9 cellular contexts compared by ENCODE assay signal in genomic region chr17:51640108-51640622, GRCh38.
A peak's percentile ranks its signal among the peaks of the same experiment; 100 is the strongest.
DNase-seq lines count a peak whose midpoint lies in the region; ATAC-seq and TF ChIP-seq lines count a peak whose summit lies in the region.
"Had no signal": no experiment of that assay in that cellular context is flagged by ENCODE, and none has a peak within 500 bp of the region (broad histone marks: within the 10 kb centered on the region; RNA-seq: fewer than 3 reads in every experiment).

No MANE protein-coding gene starts in this region.

- no peak for TF ChIP-seq POLR2A in ovary (IDR thresholded peaks at IDR 0.05)

- H3K36me3 ChIP-seq in HEK293 (ENCODE audit: control insufficient read depth in 2 of 2, insufficient read depth in 1 of 2, low read length in 2 of 2) (no peaks in the 10 kb centered on the region), liver (ENCODE audit: control insufficient read depth in 4 of 4, insufficient read depth in 3 of 4, low read depth in 1 of 4, low read length in 3 of 4) (no peaks in the 10 kb centered on the region), ovary (no peaks in the 10 kb centered on the region)

- peak; percentile 52 to 75 for TF ChIP-seq RAD21 in liver (IDR thresholded peaks at IDR 0.05)

- H3K9me3 ChIP-seq in HEK293 (ENCODE audit: control insufficient read depth, insufficient read depth, low read depth, low read length) (no peaks in the 10 kb centered on the region), liver (ENCODE audit: control insufficient read depth in 4 of 4, low read length in 3 of 4) (no peaks in the 10 kb centered on the region), ovary (no peaks in the 10 kb centered on the region)

- TF ChIP-seq CTCF in HEK293 (tag by site-specific recombination; IDR thresholded peaks at IDR 0.05) (peak; percentile 53; the same call in 1 of the 2 replicates), liver (IDR thresholded peaks at IDR 0.05; ENCODE audit: low read depth, low read length, missing input control) (peak; percentile 40), ovary (IDR thresholded peaks at IDR 0.05) (no peak)

- no peak for TF ChIP-seq EP300 in ovary (IDR thresholded peaks at IDR 0.05)

- H3K27ac ChIP-seq in HEK293 (ENCODE audit: extremely low read depth, low read depth, low read length) = no peak overlapping the region
- no peak overlapping the region for H3K27ac ChIP-seq in liver (ENCODE audit: low read depth in 1 of 2, low read length in 2 of 2)
- H3K27ac ChIP-seq in ovary = no peak overlapping the region

- CTCF ChIA-PET in HEK293 (lab: Yijun Ruan, JAX) = interaction anchor here (0.7 to 4.2 kb wide), 24 partner anchors 9 to 466 kb away, joined by 3 to 22 read pairs (median 4); no protein-coding TSS in a partner anchor

- no peak overlapping the region for H3K9ac ChIP-seq in liver (ENCODE audit: low read depth in 1 of 2, low read length in 2 of 2)

- H3K4me1 ChIP-seq in HEK293 (ENCODE audit: control insufficient read depth, insufficient read depth, low read length) (peaks cover 17% of the 10 kb centered on the region), liver (ENCODE audit: control insufficient read depth in 4 of 4, insufficient read depth in 4 of 4, low read length in 3 of 4) (peaks cover 0 to 8% (median 4%) of the 10 kb centered on the region in 4 donors), ovary (ENCODE audit: insufficient read depth) (peaks cover 6% of the 10 kb centered on the region)

- ATAC-seq in left colon (no peak), HG02623 (IDR thresholded peaks at IDR 0.05; ENCODE audit: unreplicated experiment) (no peak)

- intact Hi-C loops in left colon (cut with DNase I, micrococcal nuclease) (loop anchor here in 1 of 2 donors (10.0 kb wide), 1 partner anchor 65 kb away; no protein-coding TSS in a partner anchor), ovary (cut with DNase I) (no loop called here)

- WGBS in liver = 47% methylated on average over 4 of the region's 4 CpGs
- 72 to 76% (median 73%) methylated on average over 4 of the region's 4 CpGs for WGBS in ovary, 3 donors

- H3K27me3 ChIP-seq in liver (ENCODE audit: control insufficient read depth in 4 of 4, insufficient read depth in 4 of 4, low read length in 3 of 4) (no peaks in the 10 kb centered on the region), ovary (no peaks in the 10 kb centered on the region)

- POLR2A ChIA-PET in HEK293 (lab: Yijun Ruan, JAX) = no interaction called here

- DNase-seq in DMS153 (lab: John Stamatoyannopoulos, UW) = peak; percentile 36
- no peak for DNase-seq in DMS153 treated with DMSO at 0.1 percent for 48 hours (lab: John Stamatoyannopoulos, UW; ENCODE audit: unreplicated experiment)
- DNase-seq in SW480 (ENCODE audit: low spot score) = peak; percentile 71
- DNase-seq in left colon = no peak
- DNase-seq in ovary = no peak
- DNase-seq: activated naive CD8-positive, alpha-beta T cell treated with anti-CD3 and anti-CD28 coated beads, Interleukin-2, amount 10 ng/mL, durations not matched to agents 7 days and 5 days had no signal

- H3K4me3 ChIP-seq in HEK293 (ENCODE audit: low read depth, low read length) (no peak overlapping the region), liver (ENCODE audit: low read depth in 1 of 3, low read length in 3 of 3) (no peak overlapping the region), ovary (no peak overlapping the region)

TF ChIP-seq in HEK293, 187 proteins besides CTCF, POLR2A, EP300 and RAD21 (continues in another document):
- TF ChIP-seq ZSCAN4 (tag by site-specific recombination; IDR thresholded peaks at IDR 0.05) (no peak), ZNF548 (tag by site-specific recombination; IDR thresholded peaks at IDR 0.05) (no peak), ZNF76 (tag by site-specific recombination; IDR thresholded peaks at IDR 0.05; ENCODE audit: borderline replicate concordance, low read depth) (peak; percentile 38; the same call in 1 of the 2 replicates), ZNF571 (tag by site-specific recombination; IDR thresholded peaks at IDR 0.05) (no peak), ZBTB10 (tag by site-specific recombination; IDR thresholded peaks at IDR 0.05) (0 out of 2 replicates have a peak, but pooled peaks have one; percentile 31)

TF ChIP-seq in liver, 16 proteins besides CTCF, POLR2A, EP300 and RAD21:
- TF ChIP-seq ZBTB33 (IDR thresholded peaks at IDR 0.05) (no peak), FOXA1 (IDR thresholded peaks at IDR 0.05) (no peak), SP1 (IDR thresholded peaks at IDR 0.05) (no peak), REST (IDR thresholded peaks at IDR 0.05) (no peak), TAF1 (conservative IDR thresholded peaks at IDR 0.05) (no peak), GABPA (IDR thresholded peaks at IDR 0.05 in 1 of 2, conservative IDR thresholded peaks at IDR 0.05 in 1 of 2) (no peak), ATF3 (IDR thresholded peaks at IDR 0.05) (no peak), FOXA2 (IDR thresholded peaks at IDR 0.05) (no peak), HNF4G (IDR thresholded peaks at IDR 0.05) (no peak), EGR1 (IDR thresholded peaks at IDR 0.05; ENCODE audit: low read depth in 2 of 2) (no peak), JUND (IDR thresholded peaks at IDR 0.05) (no peak), MAX (IDR thresholded peaks at IDR 0.05) (no peak), NR2F2 (IDR thresholded peaks at IDR 0.05) (no peak), YY1 (IDR thresholded peaks at IDR 0.05) (no peak), HNF4A (conservative IDR thresholded peaks at IDR 0.05) (no peak), RXRA (IDR thresholded peaks at IDR 0.05) (no peak)
TF ChIP-seq in liver: peak in this region for 0.

Comparison
In these comparisons a context has a peak if more than half of its experiments do, and no peak if none do; other contexts are left out.
1. DNase-seq: peak in DMS153 (single experiment) and SW480 (single experiment); none in DMS153 treated with DMSO at 0.1 percent for 48 hours (single experiment), left colon (0 of 2) and ovary (0 of 5).
2. CTCF ChIP-seq: peak in HEK293 (single experiment) and liver (single experiment); none in ovary (0 of 3).